8 cellular contexts compared by ENCODE assay signal in the genomic region with DNA sequence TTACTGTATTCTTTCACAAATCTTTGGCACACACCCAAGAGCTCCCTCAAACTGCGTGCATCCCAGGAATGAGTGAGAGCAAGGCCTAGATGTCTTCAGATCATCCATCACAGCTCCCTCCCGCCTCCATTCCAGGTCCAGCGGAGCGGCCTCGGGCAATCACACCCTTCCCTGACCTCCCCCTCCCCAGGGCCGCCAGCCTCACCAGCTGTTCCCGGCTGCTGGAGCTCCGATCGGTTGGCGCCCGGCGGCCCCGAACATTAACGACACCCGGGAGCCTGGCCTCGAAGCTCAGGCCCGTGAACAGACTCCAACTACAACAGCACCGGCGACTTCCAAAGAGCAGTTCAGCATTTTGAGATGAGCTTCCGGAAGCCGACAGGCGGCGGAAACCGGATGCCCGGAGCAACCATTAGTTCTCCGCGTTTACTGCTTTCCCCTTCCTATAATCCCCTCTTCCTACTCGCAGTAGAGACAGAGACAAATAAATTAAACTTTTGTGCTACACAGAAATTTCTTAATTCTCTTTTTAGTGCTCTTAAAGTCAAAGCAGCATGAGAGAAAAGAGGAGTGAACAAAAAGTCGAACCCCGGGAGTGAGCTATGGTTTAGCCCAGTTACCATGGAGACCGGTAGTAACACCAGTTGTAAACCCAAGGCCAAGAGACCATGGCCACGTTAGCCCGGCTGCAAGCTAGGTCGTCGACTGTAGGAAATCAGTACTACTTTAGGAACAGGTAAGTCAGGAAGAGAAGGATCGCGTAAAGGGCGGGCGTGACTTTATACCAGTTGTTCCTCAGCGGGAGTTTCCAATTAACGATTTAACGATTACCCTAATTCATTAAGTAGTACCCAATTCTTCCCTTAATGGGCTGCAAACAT. TPM values are rescaled to one million over a fixed set of nuclear protein-coding genes. Genes with fewer than 3 reads are reported as not detected.
A peak's percentile ranks its signal among the peaks of the same experiment; 100 is the strongest.
DNase-seq lines count a peak whose midpoint lies in the region; TF ChIP-seq lines count a peak whose summit lies in the region.

TSS of gene GPATCH2 (minus strand) at position 380 of the 881 bp plus-strand sequence. CDS start at position 261, 119 bp downstream.
TSS of gene SPATA17 (plus strand) at position 634 of the 881 bp plus-strand sequence. CDS start at position 669, 35 bp downstream.

- H3K27me3 ChIP-seq in Caco-2 (replicated peaks; ENCODE audit: control insufficient read depth, insufficient read depth, low read length) (no peaks in the 10 kb centered on the region), endocrine pancreas (ENCODE audit: control insufficient read depth, insufficient read depth, low read length) (no peaks in the 10 kb centered on the region), mesendoderm (ENCODE audit: insufficient read depth, low read length, poor library complexity) (no peaks in the 10 kb centered on the region)

- no CpG with 5 or more reads among the region's 42 CpGs for WGBS in mesendoderm (ENCODE audit: extremely low coverage, insufficient coverage, low lambda C conversion rate)

- peaks cover 14% of the 10 kb centered on the region for H3K79me2 ChIP-seq in mesendoderm (ENCODE audit: control insufficient read depth, insufficient read depth, low read length)

- H3K56ac ChIP-seq in mesendoderm (ENCODE audit: low read length) = peak within 1 kb of the TSS; percentile 95

- no peaks in the 10 kb centered on the region for H3K27me3 Mint-ChIP-seq in Caco-2 (ENCODE audit: insufficient read depth, unreplicated experiment)

- no peak within 1 kb of the TSS for H3K27ac ChIP-seq in mesendoderm (ENCODE audit: low read depth, low read length)

- no peak within 1 kb of the TSS for H4K8ac ChIP-seq in mesendoderm (ENCODE audit: low read depth, low read length)

- peak within 1 kb of the TSS; percentile 59 for H2BK5ac ChIP-seq in mesendoderm (ENCODE audit: low read length)

- peak within 1 kb of the TSS; percentile 41 for H3K18ac ChIP-seq in mesendoderm (ENCODE audit: low read length)

- H3K4me1 ChIP-seq in Caco-2 (0 out of 2 replicates have a peak, but pooled peaks cover 11% of the 10 kb centered on the region), endocrine pancreas (ENCODE audit: control insufficient read depth, insufficient read depth, low read length) (peaks cover 36% of the 10 kb centered on the region), mesendoderm (ENCODE audit: control insufficient read depth, low read depth, low read length) (no peaks in the 10 kb centered on the region)

- peak within 1 kb of the TSS; percentile 1 for H3K4ac ChIP-seq in mesendoderm (ENCODE audit: low read depth, low read length)

- no TSS peak for BruUV-seq in Caco-2 (replicated peaks; lab: Mats Ljungman, UMichigan)

- H3K4me3 ChIP-seq in Caco-2 (ENCODE audit: low read depth, low read length) (peak within 1 kb of the TSS; percentile 79), endocrine pancreas (ENCODE audit: control insufficient read depth, insufficient read depth, low read length) (peak within 1 kb of the TSS; percentile 99), mesendoderm (ENCODE audit: low read length) (peak within 1 kb of the TSS; percentile 68)

- no peaks in the 10 kb centered on the region for H3K9me3 Mint-ChIP-seq in Caco-2 (ENCODE audit: unreplicated experiment)

- peak within 1 kb of the TSS; percentile 42 for H3K4me2 ChIP-seq in mesendoderm (ENCODE audit: low read length)

- peak within 1 kb of the TSS; percentile 97 for H3K27ac Mint-ChIP-seq in Caco-2 (ENCODE audit: unreplicated experiment)

- peak; percentile 12 to 14 for TF ChIP-seq CTCF in Caco-2 (IDR thresholded peaks at IDR 0.05; ENCODE audit: insufficient read depth in 1 of 2, low read depth in 1 of 2, low read length in 1 of 2, severe bottlenecking in 1 of 2, unreplicated experiment in 1 of 2)
- TF ChIP-seq CTCF in GM20000 (IDR thresholded peaks at IDR 0.05; ENCODE audit: extremely low read depth, missing control alignments) = no peak

- H3K4me1 Mint-ChIP-seq in Caco-2 (ENCODE audit: low read depth, unreplicated experiment) = peaks cover 7% of the 10 kb centered on the region

- intact Hi-C loops in Caco-2 (cut with micrococcal nuclease; ENCODE audit: unreplicated experiment) = loop anchor here (2.0 kb wide), 1 partner anchor 40 kb away; no protein-coding TSS in a partner anchor

- H2AK5ac ChIP-seq in mesendoderm (ENCODE audit: low read length) = no peak within 1 kb of the TSS

- peak within 1 kb of the TSS; percentile 22 for H2BK120ac ChIP-seq in mesendoderm (ENCODE audit: low read depth, low read length)

- no peak within 1 kb of the TSS for H2BK15ac ChIP-seq in mesendoderm (replicated peaks; ENCODE audit: low read depth)

- no peaks in the 10 kb centered on the region for H3K79me1 ChIP-seq in mesendoderm (ENCODE audit: low read length)

- CTCF ChIA-PET in Caco-2 (lab: Charles Lee) = interaction anchor here (1.0 to 1.5 kb wide), 2 partner anchors 40 to 87 kb away, joined by 3 to 5 read pairs; no protein-coding TSS in a partner anchor

- POLR2A ChIA-PET in Caco-2 (lab: Charles Lee) = interaction anchor here (0.6 to 1.5 kb wide), 3 partner anchors 10 to 87 kb away, joined by 3 to 8 read pairs (median 6); no protein-coding TSS in a partner anchor

- peak within 1 kb of the TSS; percentile 88 for H3K9ac ChIP-seq in endocrine pancreas (ENCODE audit: control insufficient read depth, insufficient read depth, low read length)
- H3K9ac ChIP-seq in mesendoderm (ENCODE audit: low read length) = peak within 1 kb of the TSS; percentile 92

- no peaks in the 10 kb centered on the region for H3K36me3 ChIP-seq in Caco-2 (ENCODE audit: control insufficient read depth, insufficient read depth, low read length)
- H3K36me3 ChIP-seq in endocrine pancreas (ENCODE audit: control insufficient read depth, insufficient read depth, low read length) = no peaks in the 10 kb centered on the region
- no peaks in the 10 kb centered on the region for H3K36me3 ChIP-seq in mesendoderm (ENCODE audit: control insufficient read depth, insufficient read depth, low read length)

- no peaks in the 10 kb centered on the region for H3K36me3 Mint-ChIP-seq in Caco-2 (ENCODE audit: insufficient read depth, unreplicated experiment)

- no peak within 1 kb of the TSS for H3K23ac ChIP-seq in mesendoderm (ENCODE audit: low read length)

- H4K5ac ChIP-seq in mesendoderm (ENCODE audit: low read length) = no peak within 1 kb of the TSS

- DNase-seq in Caco-2 (peak; percentile 84 to 85), GM20000 (ENCODE audit: low spot score) (peak; percentile 83), HS-5 (ENCODE audit: low read depth) (peak; percentile 89), NOMO-1 (lab: John Stamatoyannopoulos, UW; ENCODE audit: unreplicated experiment in 2 of 2) (peak; percentile 76 to 90), mesendoderm (peak; percentile 96)
- DNase-seq in activated CD8-positive, alpha-beta memory T cell treated with anti-CD3 and anti-CD28 coated beads for 48 hours (ENCODE audit: low read depth in 2 of 3, low spot score in 2 of 3) = peak; percentile 22 to 41 (median 39)
- DNase-seq in stimulated activated CD8-positive, alpha-beta memory T cell treated with anti-CD3 and anti-CD28 coated beads, Interleukin-15, amount 100 ng/mL, for 1 hour (ENCODE audit: low read depth) = peak; percentile 51

- H3K9me3 ChIP-seq in Caco-2 = no peaks in the 10 kb centered on the region
- H3K9me3 ChIP-seq in endocrine pancreas (ENCODE audit: control insufficient read depth, low read length) = no peaks in the 10 kb centered on the region

- peak within 1 kb of the TSS; percentile 76 for H3K4me3 Mint-ChIP-seq in Caco-2 (ENCODE audit: unreplicated experiment)

RNA-seq across cellular contexts. Expression of gene GPATCH2, which starts in this region (rescaled TPM):
- total RNA-seq in Caco-2 (2022) = 12.4 and 13.2 TPM in 2 replicates
- polyA plus RNA-seq in mesendoderm (2013, experiment 1 of 2) = 8.9 TPM
- 9.2 TPM for polyA plus RNA-seq in mesendoderm (2013, experiment 2 of 2)

RNA-seq across cellular contexts. Expression of gene SPATA17, which starts in this region (rescaled TPM):
- total RNA-seq in Caco-2 (2022) = 0.84 and 1.1 TPM in 2 replicates
- polyA plus RNA-seq in mesendoderm (2013, experiment 1 of 2) = 0.51 TPM
- polyA plus RNA-seq in mesendoderm (2013, experiment 2 of 2) = 0.45 TPM

Comparison
In these comparisons a context has a peak if more than half of its experiments do, and no peak if none do; other contexts are left out.
1. DNase-seq: peak in every context shown above with its lines; median percentile 96 in mesendoderm; 89 in HS-5; 84 in Caco-2; 83 in GM20000; 83 in NOMO-1; 51 in stimulated activated CD8-positive, alpha-beta memory T cell treated with anti-CD3 and anti-CD28 coated beads, Interleukin-15, amount 100 ng/mL, for 1 hour; 39 in activated CD8-positive, alpha-beta memory T cell treated with anti-CD3 and anti-CD28 coated beads for 48 hours.